Comparison of ENCODE assay signal across 14 cellular contexts in genomic region chr7:108012499-108013430, GRCh38. TPM values are rescaled to one million over a fixed set of nuclear protein-coding genes. Genes with fewer than 3 reads are reported as not detected.
DNase-seq lines count a peak whose midpoint lies in the region; ATAC-seq, FAIRE-seq and TF ChIP-seq lines count a peak whose summit lies in the region.
"Had no signal": no experiment of that assay in that cellular context is flagged by ENCODE, and none has a peak within 500 bp of the region (broad histone marks: within the 10 kb centered on the region; RNA-seq: fewer than 3 reads in every experiment).

No MANE protein-coding gene starts in this region.

- no peak for TF ChIP-seq POLR2A in K562 (conservative IDR thresholded peaks at IDR 0.05)

- no peaks in the 10 kb centered on the region for H3K79me2 ChIP-seq in K562 (ENCODE audit: control insufficient read depth, insufficient read depth, low read length)

- peak overlapping the region; percentile 56 for H2AFZ ChIP-seq in K562 (ENCODE audit: low read depth, low read length)

- H3K9me3 ChIP-seq in K562 (replicated peaks; ENCODE audit: control insufficient read depth, insufficient read depth, low read depth, low read length): no peaks in the 10 kb centered on the region
- H3K9me3 ChIP-seq: ascending aorta had no signal

- POLR2A ChIA-PET in K562 (lab: Yijun Ruan, JAX): interaction anchor here (0.6 to 1.3 kb wide), 8 partner anchors 8 to 46 kb away, joined by 3 to 4 read pairs (median 3); partner anchors contain the start of gene LAMB1

- peak; percentile 92 for TF ChIP-seq EP300 in K562 (IDR thresholded peaks at IDR 0.05; ENCODE audit: low read length)

- no TSS peak for BruUV-seq in K562 (replicated peaks; lab: Mats Ljungman, UMichigan)

- peaks cover 5 to 20% of the 10 kb centered on the region in 2 experiments for H3K4me1 ChIP-seq in K562 (replicated peaks in 1 of 2; ENCODE audit: control insufficient read depth in 2 of 2, insufficient read depth in 2 of 2, low read length in 2 of 2)
- H3K4me1 ChIP-seq: ascending aorta had no signal

- ATAC-seq in K562: peak; percentile 89
- no peak for ATAC-seq in HG02852 (IDR thresholded peaks at IDR 0.05; ENCODE audit: unreplicated experiment)

- in situ Hi-C loops in K562 (cut with MboI): no loop called here

- FAIRE-seq in K562 (lab: Jason Lieb, UNC) (peak; percentile 87), urothelium cell line (lab: Jason Lieb, UNC) (no peak)

- no peaks in the 10 kb centered on the region for H4K20me1 ChIP-seq in K562 (replicated peaks; ENCODE audit: control insufficient read depth, insufficient read depth, low read length)

- CTCF ChIA-PET in K562 (lab: Yijun Ruan, JAX; ENCODE audit: low intra/inter-chr PET ratio): no interaction called here

- peak; percentile 65 for DNase-seq in DMS53 treated with DMSO at 0.1 percent for 48 hours (lab: John Stamatoyannopoulos, UW; ENCODE audit: unreplicated experiment)
- DNase-seq in M059J (ENCODE audit: low read depth): peak; percentile 35
- DNase-seq in K562 (ENCODE audit: extremely low read depth in 1 of 4, low spot score in 3 of 4): peak; percentile 74 to 88 (median 80)
- DNase-seq in kidney tubule cell (ENCODE audit: low spot score): peak; percentile 68
- DNase-seq in urothelium cell line (ENCODE audit: low spot score): no peak
- no peak for DNase-seq in dermis blood vessel endothelial cell
- no peak for DNase-seq in NCI-H446 treated with DMSO at 0.1 percent for 48 hours (lab: John Stamatoyannopoulos, UW)
- DNase-seq: activated CD4-positive, CD25-positive, alpha-beta regulatory T cell; activated T-cell treated with anti-CD3 and anti-CD28 coated beads, Interleukin-2, amount 50 U/mL, for 48 hours; H9; NCI-H2171 treated with DMSO at 0.1 percent for 48 hours had no signal

- no peak for TF ChIP-seq CTCF in K562 (IDR thresholded peaks at IDR 0.05 in 2 of 3, conservative IDR thresholded peaks at IDR 0.05 in 1 of 3; ENCODE audit: insufficient read depth in 2 of 3, low read depth in 1 of 3, low read length in 3 of 3)

- peak overlapping the region; percentile 52 for H3K27ac ChIP-seq in K562 (ENCODE audit: extremely low read depth, low read depth, low read length)
- H3K27ac ChIP-seq: ascending aorta, KMS-11 had no signal

- no peaks in the 10 kb centered on the region for H3K27me3 ChIP-seq in K562 (ENCODE audit: control insufficient read depth in 2 of 2, insufficient read depth in 2 of 2, low read length in 2 of 2)
- H3K27me3 ChIP-seq: ascending aorta had no signal

- no peak overlapping the region; a peak in 1 of 4 replicates for H3K9ac ChIP-seq in K562 (ENCODE audit: insufficient read depth in 1 of 2, low read depth in 2 of 2, low read length in 2 of 2)
- H3K9ac ChIP-seq: KMS-11 had no signal

- WGBS in K562 (ENCODE audit: insufficient coverage, low coverage, missing lambda C conversion rate): 35% methylated on average over 8 of the region's 8 CpGs

- H3K4me2 ChIP-seq in K562 (ENCODE audit: insufficient read depth, low read length): peak overlapping the region; percentile 56
- H3K4me2 ChIP-seq: KMS-11 had no signal

- no peaks in the 10 kb centered on the region for H3K36me3 ChIP-seq in K562 (ENCODE audit: control insufficient read depth, insufficient read depth, low read length)
- H3K36me3 ChIP-seq: ascending aorta had no signal

- no peaks in the 10 kb centered on the region for H3K9me1 ChIP-seq in K562 (ENCODE audit: control insufficient read depth, insufficient read depth, low read length)

- intact Hi-C loops in K562 (cut with micrococcal nuclease): loop anchor here (5.0 kb wide), 1 partner anchor 120 kb away; the partner anchor contains the start of gene DLD

- H3K4me3 ChIP-seq in K562: no peak overlapping the region
- H3K4me3 ChIP-seq: ascending aorta had no signal

- TF ChIP-seq RAD21 in K562 (CRISPR knock-in tag; conservative IDR thresholded peaks at IDR 0.05 in 1 of 2, IDR thresholded peaks at IDR 0.05 in 1 of 2): no peak; a peak in 1 of 4 replicates

TF ChIP-seq in K562, 482 proteins besides CTCF, POLR2A, EP300 and RAD21 (continues in another document):
- TF ChIP-seq PHF20 (IDR thresholded peaks at IDR 0.05; ENCODE audit: partially characterized antibody) (no peak), NBN (IDR thresholded peaks at IDR 0.05; ENCODE audit: low read depth) (peak; percentile 91), SREBF1 (IDR thresholded peaks at IDR 0.05; ENCODE audit: borderline replicate concordance, low read depth, low read length) (no peak), THRAP3 (IDR thresholded peaks at IDR 0.05; ENCODE audit: borderline replicate concordance) (peak; percentile 17; the same call in 1 of the 2 replicates), NR4A1 (CRISPR knock-in tag; IDR thresholded peaks at IDR 0.05) (no peak), NR4A1 (tag; IDR thresholded peaks at IDR 0.05) (0 out of 2 replicates have a peak, but pooled peaks have one; percentile 51), MXI1 (IDR thresholded peaks at IDR 0.05; ENCODE audit: low read depth, low read length) (peak; percentile 74; the same call in 1 of the 2 replicates), JUNB (CRISPR knock-in tag; conservative IDR thresholded peaks at IDR 0.05) (no peak), CREB1 (IDR thresholded peaks at IDR 0.05) (peak; percentile 48), CREB1 (CRISPR knock-in tag; IDR thresholded peaks at IDR 0.05) (peak; percentile 43; the same call in 1 of the 2 replicates), RCOR1 (IDR thresholded peaks at IDR 0.05; ENCODE audit: borderline replicate concordance in 1 of 2, low read depth in 2 of 2, low read length in 2 of 2) (peak; percentile 86 to 99; a peak in 3 of 4 replicates), TAF1 (IDR thresholded peaks at IDR 0.05; ENCODE audit: control insufficient read depth, extremely low read depth, insufficient read depth, low read length, severe bottlenecking) (no peak), RBM15 (IDR thresholded peaks at IDR 0.05; ENCODE audit: insufficient read depth, low read length) (no peak), ARID1B (IDR thresholded peaks at IDR 0.05) (peak; percentile 98), TOE1 (IDR thresholded peaks at IDR 0.05; ENCODE audit: borderline replicate concordance) (peak; percentile 63; the same call in 1 of the 2 replicates), TOE1 (CRISPR knock-in tag; IDR thresholded peaks at IDR 0.05; ENCODE audit: borderline replicate concordance, low read depth) (no peak), SRSF7 (optimal IDR thresholded peaks at IDR 0.05; ENCODE audit: low read depth, low read length) (no peak), ZNF551 (CRISPR knock-in tag; IDR thresholded peaks at IDR 0.05) (no peak), ZNF717 (CRISPR knock-in tag; IDR thresholded peaks at IDR 0.05) (no peak), PKNOX1 (IDR thresholded peaks at IDR 0.05) (peak; percentile 79), NFRKB (IDR thresholded peaks at IDR 0.05; ENCODE audit: low read depth) (peak; percentile 38; the same call in 1 of the 2 replicates)
- TF ChIP-seq, protein P1, sequence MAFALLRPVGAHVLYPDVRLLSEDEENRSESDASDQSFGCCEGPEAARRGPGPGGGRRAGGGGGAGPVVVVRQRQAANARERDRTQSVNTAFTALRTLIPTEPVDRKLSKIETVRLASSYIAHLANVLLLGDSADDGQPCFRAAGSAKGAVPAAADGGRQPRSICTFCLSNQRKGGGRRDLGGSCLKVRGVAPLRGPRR (CRISPR knock-in tag; IDR thresholded peaks at IDR 0.05): no peak
- TF ChIP-seq, protein P2, sequence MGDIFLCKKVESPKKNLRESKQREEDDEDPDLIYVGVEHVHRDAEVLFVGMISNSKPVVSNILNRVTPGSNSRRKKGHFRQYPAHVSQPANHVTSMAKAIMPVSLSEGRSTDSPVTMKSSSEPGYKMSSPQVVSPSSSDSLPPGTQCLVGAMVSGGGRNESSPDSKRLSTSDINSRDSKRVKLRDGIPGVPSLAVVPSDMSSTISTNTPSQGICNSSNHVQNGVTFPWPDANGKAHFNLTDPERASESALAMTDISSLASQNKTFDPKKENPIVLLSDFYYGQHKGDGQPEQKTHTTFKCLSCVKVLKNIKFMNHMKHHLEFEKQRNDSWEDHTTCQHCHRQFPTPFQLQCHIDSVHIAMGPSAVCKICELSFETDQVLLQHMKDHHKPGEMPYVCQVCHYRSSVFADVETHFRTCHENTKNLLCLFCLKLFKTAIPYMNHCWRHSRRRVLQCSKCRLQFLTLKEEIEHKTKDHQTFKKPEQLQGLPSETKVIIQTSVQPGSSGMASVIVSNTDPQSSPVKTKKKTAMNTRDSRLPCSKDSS (IDR thresholded peaks at IDR 0.05; ENCODE audit: low read depth, partially characterized antibody): no peak

RNA-seq across cellular contexts. Expression of gene LAMB1, which starts 9.8 kb away (rescaled TPM):
- total RNA-seq in M059J (2014; rRNA removed; shearing (Covaris generic)): 112 and 225 TPM in 2 replicates
- 65.8 and 106 TPM in 2 replicates for total RNA-seq in K562 (2011; cell fraction: chromatin; rRNA removed; ENCODE audit: low replicate concordance)
- 51.9 and 59.0 TPM in 2 replicates for total RNA-seq in K562 (2011; cell fraction: nucleolus; rRNA removed)
- total RNA-seq in K562 (2011; cell fraction: nucleoplasm; rRNA removed): 55.5 and 61.5 TPM in 2 replicates
- total RNA-seq in K562 (2014; rRNA removed): 10.2 and 10.5 TPM in 2 replicates
- total RNA-seq in K562 (2014; rRNA removed; fragmentation: Illumina TruSeq; extraction: Trizol): 9.8 and 14.5 TPM in 2 replicates
- 17.7 and 18.1 TPM in 2 replicates for total RNA-seq in K562 (2015; rRNA removed; fragmentation: Illumina TruSeq; extraction: Trizol)
- total RNA-seq in K562 (2021): 16.6 and 17.3 TPM in 2 replicates
- 12.3 and 21.6 TPM in 2 replicates for polyA plus RNA-seq in K562 (2011; rRNA removed)
- polyA plus RNA-seq in K562 (2011; cell fraction: cytosol; rRNA removed): 12.5 and 21.5 TPM in 2 replicates
- polyA plus RNA-seq in K562 (2011; cell fraction: nucleus; rRNA removed): 58.9 and 88.5 TPM in 2 replicates
- polyA plus RNA-seq in K562 (2012): 15.6 and 25.8 TPM in 2 replicates
- 13.7 and 14.3 TPM in 2 replicates for polyA plus RNA-seq in K562 (2014; fragmentation: Illumina TruSeq; extraction: Trizol)
- 10 to 100 TPM in 1 of 2 experiments, 1 to 10 TPM in 1; 6.0 to 11.7 TPM for polyA plus RNA-seq in K562 (2014; fragmentation: Nextera tagmentation; extraction: Ambion mirVana)
- 9.8 and 16.1 TPM in 2 replicates for polyA plus RNA-seq in K562 (2014; rRNA removed)
- 30.3 and 34.1 TPM in 2 replicates for polyA minus RNA-seq in K562 (2011; rRNA and poly(A)+ RNA removed)
- polyA minus RNA-seq in K562 (2011; cell fraction: cytosol; rRNA and poly(A)+ RNA removed): 18.7 and 26.3 TPM in 2 replicates
- 29.2 and 49.0 TPM in 2 replicates for polyA minus RNA-seq in K562 (2011; cell fraction: nucleus; rRNA and poly(A)+ RNA removed)
- 485 and 583 TPM in 2 replicates for total RNA-seq in dermis blood vessel endothelial cell

Comparison
In these comparisons a context has a peak if more than half of its experiments do, and no peak if none do; other contexts are left out.
1. DNase-seq: peak in DMS53 treated with DMSO at 0.1 percent for 48 hours (single experiment), M059J (single experiment), K562 (4 of 4) and kidney tubule cell (single experiment); none in urothelium cell line (single experiment), dermis blood vessel endothelial cell (single experiment) and NCI-H446 treated with DMSO at 0.1 percent for 48 hours (single experiment).